ENCODE assay signal across 7 cellular contexts in genomic region chr15:77497108-77497737, GRCh38.
A peak's percentile ranks its signal among the peaks of the same experiment; 100 is the strongest.
DNase-seq lines count a peak whose midpoint lies in the region; ATAC-seq and TF ChIP-seq lines count a peak whose summit lies in the region.

No MANE protein-coding gene starts in this region.

- H3K36me3 Mint-ChIP-seq in activated naive CD8-positive, alpha-beta T cell treated with anti-CD3 and anti-CD28 coated beads for 36 hours: peaks cover 9% of the 10 kb centered on the region

- no peaks in the 10 kb centered on the region for H3K9me3 Mint-ChIP-seq in activated naive CD8-positive, alpha-beta T cell treated with anti-CD3 and anti-CD28 coated beads for 36 hours

- ATAC-seq in left colon: peak; percentile 21
- ATAC-seq in HG02852 (IDR thresholded peaks at IDR 0.05; ENCODE audit: unreplicated experiment): no peak
- ATAC-seq in GM21576 (IDR thresholded peaks at IDR 0.05; ENCODE audit: unreplicated experiment): no peak

- no peak for TF ChIP-seq POLR2A in transverse colon (IDR thresholded peaks at IDR 0.05)

- DNase-seq in MG63 (peak; percentile 100), brain pericyte (ENCODE audit: low read depth, low spot score) (peak; percentile 85), left colon (peak; percentile 30 to 70), transverse colon (peak; percentile 22)
- no peak for DNase-seq in activated naive CD8-positive, alpha-beta T cell treated with anti-CD3 and anti-CD28 coated beads for 36 hours

- H3K4me1 ChIP-seq in transverse colon: peaks cover 13 to 29% (median 19%) of the 10 kb centered on the region in 4 donors

- H3K4me3 Mint-ChIP-seq in activated naive CD8-positive, alpha-beta T cell treated with anti-CD3 and anti-CD28 coated beads for 36 hours: no peak overlapping the region

- H3K27me3 ChIP-seq in MG63 (no peaks in the 10 kb centered on the region), transverse colon (no peaks in the 10 kb centered on the region)

- H3K9me3 ChIP-seq in MG63 (no peaks in the 10 kb centered on the region; the same call in 1 of the 2 replicates), transverse colon (no peaks in the 10 kb centered on the region)

- H3K36me3 ChIP-seq in MG63 (no peaks in the 10 kb centered on the region), transverse colon (no peaks in the 10 kb centered on the region)

- peak overlapping the region; percentile 41 to 83 (median 72) for H3K27ac ChIP-seq in transverse colon

- WGBS in transverse colon (ENCODE audit: low coverage in 1 of 2), 2 donors: 22 to 67% methylated on average over 1 to 6 of the region's 7 CpGs

- H3K27me3 Mint-ChIP-seq in activated naive CD8-positive, alpha-beta T cell treated with anti-CD3 and anti-CD28 coated beads for 36 hours: no peaks in the 10 kb centered on the region

- H3K4me1 Mint-ChIP-seq in activated naive CD8-positive, alpha-beta T cell treated with anti-CD3 and anti-CD28 coated beads for 36 hours: peaks cover 18% of the 10 kb centered on the region

- in situ Hi-C loops in transverse colon (cut with MboI; ENCODE audit: low pct_ligation_motif_present in 1 of 4, low pct_unique_long_range_greater_than_20kb in 1 of 4, low sequenced_read_pairs in 3 of 4): loop anchor here in 3 of 4 donors (5.0 to 25.0 kb wide), 3 partner anchors 372 to 385 kb away; no protein-coding TSS in a partner anchor

- H3K4me3 ChIP-seq in MG63: no peak overlapping the region
- peak overlapping the region in 1 of 4 donors; percentile 13 for H3K4me3 ChIP-seq in transverse colon

- intact Hi-C loops in left colon (cut with DNase I, micrococcal nuclease) (no loop called here), transverse colon (cut with DNase I; ENCODE audit: low total_unique reads) (loop anchor here (2.0 kb wide), 1 partner anchor 78 kb away; no protein-coding TSS in a partner anchor)

- H3K27ac Mint-ChIP-seq in activated naive CD8-positive, alpha-beta T cell treated with anti-CD3 and anti-CD28 coated beads for 36 hours: no peak overlapping the region

- TF ChIP-seq CTCF in transverse colon (IDR thresholded peaks at IDR 0.05): peak in 2 of 5 experiments; percentile 3 to 7

- no peak for TF ChIP-seq EP300 in transverse colon (IDR thresholded peaks at IDR 0.05; ENCODE audit: low read depth)
